Comparison of ENCODE assay signal across 20 cellular contexts in genomic region chr15:47439146-47439869, GRCh38.
A peak's percentile ranks its signal among the peaks of the same experiment; 100 is the strongest.
DNase-seq lines count a peak whose midpoint lies in the region; ATAC-seq and TF ChIP-seq lines count a peak whose summit lies in the region.
"Had no signal": no experiment of that assay in that cellular context is flagged by ENCODE, and none has a peak within 500 bp of the region (broad histone marks: within the 10 kb centered on the region; RNA-seq: fewer than 3 reads in every experiment).

No MANE protein-coding gene starts in this region.

- H3K27me3 ChIP-seq in cardiac muscle cell = no peaks in the 10 kb centered on the region
- H3K27me3 ChIP-seq in thoracic aorta (replicated peaks; ENCODE audit: insufficient read depth) = no peaks in the 10 kb centered on the region
- H3K27me3 ChIP-seq: BLaER1 treated with 17β-estradiol and CSF1 and Interleukin-3, amounts not matched to agents 10 nM and 100 nM; right lobe of liver had no signal

- H3K27me3 Mint-ChIP-seq in chondrocyte (ENCODE audit: low read depth) = no peaks in the 10 kb centered on the region
- H3K27me3 Mint-ChIP-seq in glutamatergic neuron (ENCODE audit: unreplicated experiment) = no peaks in the 10 kb centered on the region
- H3K27me3 Mint-ChIP-seq: activated CD4-positive, alpha-beta memory T cell treated with anti-CD3 and anti-CD28 coated beads, Interleukin-2, amount 10 ng/mL, durations not matched to agents 7 days and 5 days; stimulated activated naive B cell treated with anti-CD40 and anti-IgM and Interleukin-4, amounts not matched to agents 10 μg/mL and 1 μg/mL and 100 μg/mL, for 72 hours had no signal

- H3K4me3 ChIP-seq in cardiac muscle cell (no peak overlapping the region), thoracic aorta (no peak overlapping the region)
- H3K4me3 ChIP-seq: BLaER1 treated with 17β-estradiol and CSF1 and Interleukin-3, amounts not matched to agents 10 nM and 100 nM; lower lobe of right lung; right lobe of liver had no signal

- peak overlapping the region; percentile 39 for H3K27ac ChIP-seq in cardiac muscle cell
- H3K27ac ChIP-seq in thoracic aorta = peak overlapping the region; percentile 1 to 41
- H3K27ac ChIP-seq: BLaER1 treated with 17β-estradiol and CSF1 and Interleukin-3, amounts not matched to agents 10 nM and 100 nM; lower lobe of right lung; right lobe of liver had no signal

- H3K27ac Mint-ChIP-seq in chondrocyte (ENCODE audit: unreplicated experiment) (peak overlapping the region; percentile 36), glutamatergic neuron (ENCODE audit: unreplicated experiment) (peak overlapping the region; percentile 33)
- H3K27ac Mint-ChIP-seq: activated CD4-positive, alpha-beta memory T cell treated with anti-CD3 and anti-CD28 coated beads, Interleukin-2, amount 10 ng/mL, durations not matched to agents 7 days and 5 days; stimulated activated naive B cell treated with anti-CD40 and anti-IgM and Interleukin-4, amounts not matched to agents 10 μg/mL and 1 μg/mL and 100 μg/mL, for 72 hours had no signal

- H3K36me3 Mint-ChIP-seq in chondrocyte (ENCODE audit: low read depth) (peaks cover 4% of the 10 kb centered on the region), glutamatergic neuron (ENCODE audit: unreplicated experiment) (no peaks in the 10 kb centered on the region)
- H3K36me3 Mint-ChIP-seq: stimulated activated naive B cell treated with anti-CD40 and anti-IgM and Interleukin-4, amounts not matched to agents 10 μg/mL and 1 μg/mL and 100 μg/mL, for 72 hours had no signal

- ATAC-seq in left ventricle myocardium superior (no peak), thoracic aorta (ENCODE audit: insufficient number of reproducible peaks, low FRiP score, low read depth) (no peak), HG02885 (IDR thresholded peaks at IDR 0.05; ENCODE audit: poor library complexity, unreplicated experiment) (no peak)
- ATAC-seq: lower lobe of right lung; right lobe of liver; stimulated activated naive B cell treated with anti-CD40 and anti-IgM and Interleukin-4, amounts not matched to agents 10 μg/mL and 1 μg/mL and 100 μg/mL, for 72 hours had no signal

- H3K9me3 ChIP-seq in cardiac muscle cell (ENCODE audit: low read depth) (no peaks in the 10 kb centered on the region), thoracic aorta (no peaks in the 10 kb centered on the region)
- H3K9me3 ChIP-seq: BLaER1 treated with 17β-estradiol and CSF1 and Interleukin-3, amounts not matched to agents 10 nM and 100 nM; lower lobe of right lung; right lobe of liver had no signal

- H3K4me1 Mint-ChIP-seq in chondrocyte (ENCODE audit: low read depth) (peaks cover 13% of the 10 kb centered on the region), glutamatergic neuron (ENCODE audit: low read depth, unreplicated experiment) (peaks cover 31% of the 10 kb centered on the region)
- H3K4me1 Mint-ChIP-seq: activated CD4-positive, alpha-beta memory T cell treated with anti-CD3 and anti-CD28 coated beads, Interleukin-2, amount 10 ng/mL, durations not matched to agents 7 days and 5 days; stimulated activated naive B cell treated with anti-CD40 and anti-IgM and Interleukin-4, amounts not matched to agents 10 μg/mL and 1 μg/mL and 100 μg/mL, for 72 hours had no signal

- H3K4me3 Mint-ChIP-seq in chondrocyte (ENCODE audit: unreplicated experiment) = no peak overlapping the region
- no peak overlapping the region for H3K4me3 Mint-ChIP-seq in glutamatergic neuron (ENCODE audit: unreplicated experiment)
- H3K4me3 Mint-ChIP-seq: activated CD4-positive, alpha-beta memory T cell treated with anti-CD3 and anti-CD28 coated beads, Interleukin-2, amount 10 ng/mL, durations not matched to agents 7 days and 5 days; stimulated activated naive B cell treated with anti-CD40 and anti-IgM and Interleukin-4, amounts not matched to agents 10 μg/mL and 1 μg/mL and 100 μg/mL, for 72 hours had no signal

- H3K36me3 ChIP-seq in cardiac muscle cell (no peaks in the 10 kb centered on the region), thoracic aorta (no peaks in the 10 kb centered on the region)
- H3K36me3 ChIP-seq: BLaER1 treated with 17β-estradiol and CSF1 and Interleukin-3, amounts not matched to agents 10 nM and 100 nM; lower lobe of right lung; right lobe of liver had no signal

- TF ChIP-seq CTCF in cardiac muscle cell (IDR thresholded peaks at IDR 0.05; ENCODE audit: low read depth, low read length) (no peak), chondrocyte (IDR thresholded peaks at IDR 0.05) (no peak), glutamatergic neuron (IDR thresholded peaks at IDR 0.05; ENCODE audit: partially characterized antibody, unreplicated experiment) (no peak), thoracic aorta (IDR thresholded peaks at IDR 0.05) (no peak)

- intact Hi-C loops in left ventricle myocardium superior (cut with micrococcal nuclease) = no loop called here

- DNase-seq in cardiac muscle cell (ENCODE audit: low read depth in 1 of 2, low spot score in 1 of 2) (peak in 1 of 2 donors; percentile 5), left ventricle myocardium superior (no peak), chondrocyte (ENCODE audit: low spot score) (no peak), glutamatergic neuron (no peak), thoracic aorta (ENCODE audit: low spot score) (no peak), NOMO-1 treated with DMSO at 0.1 percent for 48 hours (lab: John Stamatoyannopoulos, UW; ENCODE audit: unreplicated experiment) (no peak), NCI-H2196 (lab: John Stamatoyannopoulos, UW; ENCODE audit: unreplicated experiment) (no peak)
- DNase-seq: 8988T; activated CD4-positive, alpha-beta memory T cell treated with anti-CD3 and anti-CD28 coated beads, Interleukin-2, amount 10 ng/mL, durations not matched to agents 7 days and 5 days; activated naive CD4-positive, alpha-beta T cell; lower lobe of right lung; NCI-H1436 treated with DMSO at 0.1 percent for 48 hours; NCI-H774; OCI-M1; right lobe of liver; SHP77 treated with DMSO at 0.1 percent for 48 hours; stimulated activated naive B cell treated with anti-CD40 and anti-IgM and Interleukin-4, amounts not matched to agents 10 μg/mL and 1 μg/mL and 100 μg/mL, for 72 hours; trophoblast cell had no signal

- H3K4me1 ChIP-seq in cardiac muscle cell (ENCODE audit: low read depth) (peaks cover 11% of the 10 kb centered on the region), thoracic aorta (ENCODE audit: control insufficient read depth in 1 of 2, low read depth in 2 of 2) (peaks cover 0 to 43% of the 10 kb centered on the region in 2 donors)
- H3K4me1 ChIP-seq: lower lobe of right lung, right lobe of liver had no signal

- H3K9me3 Mint-ChIP-seq in chondrocyte (ENCODE audit: low read depth) = peaks cover 10% of the 10 kb centered on the region
- peaks cover 4% of the 10 kb centered on the region for H3K9me3 Mint-ChIP-seq in glutamatergic neuron (ENCODE audit: unreplicated experiment)
